In the genomic region with DNA sequence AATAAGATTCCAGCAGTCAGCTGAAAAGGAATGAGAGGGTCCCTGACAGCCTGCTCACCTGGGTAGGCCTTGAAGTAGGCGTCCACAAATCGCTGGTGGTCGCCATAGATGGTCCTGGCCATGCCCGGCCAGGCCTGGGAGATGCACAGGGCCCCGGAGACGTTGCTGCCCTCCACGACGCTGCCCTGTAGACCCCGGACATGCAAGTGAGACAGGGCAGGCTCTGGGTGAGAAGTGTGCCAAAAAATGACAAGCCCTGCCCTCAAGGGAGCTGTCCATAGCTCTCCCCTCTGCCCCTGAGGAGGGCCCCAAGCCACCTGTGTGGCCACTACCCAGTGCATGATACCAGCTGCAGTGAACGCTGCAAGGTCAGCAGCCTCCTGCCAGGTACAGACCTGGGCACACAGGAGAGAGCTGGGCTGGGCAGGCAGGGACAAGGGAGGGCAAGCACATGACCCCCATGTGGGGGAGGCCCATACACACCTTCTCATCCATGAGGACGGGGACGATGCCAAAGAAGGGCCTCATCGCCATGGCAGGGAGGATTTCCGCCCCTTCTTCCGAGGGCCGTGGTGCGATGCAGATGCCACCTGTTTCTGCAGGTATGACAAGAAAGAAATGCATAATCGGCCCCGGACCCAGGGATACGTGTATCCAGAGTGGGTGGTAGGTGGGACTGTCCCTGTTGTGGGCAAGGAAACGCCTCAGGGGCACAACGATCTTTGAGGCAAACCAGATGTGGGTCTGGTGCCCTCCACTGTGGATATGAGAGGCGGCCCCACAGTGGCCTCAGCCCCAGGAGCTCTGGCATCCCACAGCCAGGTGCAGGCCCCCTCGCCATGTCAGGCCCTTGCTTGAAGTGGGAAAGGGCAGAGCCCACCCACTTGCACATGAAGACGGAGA, we compare ENCODE assay signal across 15 cellular contexts.
"Had no signal": no experiment of that assay in that cellular context is flagged by ENCODE, and none has a peak within 500 bp of the region (broad histone marks: within the 10 kb centered on the region; RNA-seq: fewer than 3 reads in every experiment).

No MANE protein-coding gene starts in this region.

- H3K4me1 ChIP-seq: adrenal gland had no signal

- DNase-seq: activated CD4-positive, alpha-beta memory T cell treated with anti-CD3 and anti-CD28 coated beads for 36 hours; activated naive CD4-positive, alpha-beta T cell treated with anti-CD3 and anti-CD28 coated beads, Interleukin-2, amount 10 ng/mL, durations not matched to agents 7 days and 5 days; caudate nucleus; hippocampal formation; midbrain; stimulated activated CD4-positive, alpha-beta T cell treated with anti-CD3 and anti-CD28 coated beads, Interleukin-4, amount 100 ng/mL, for 1 hour; stimulated activated naive B cell treated with anti-CD40 and anti-IgM and Interleukin-4, amounts not matched to agents 10 μg/mL and 1 μg/mL and 100 μg/mL, for 72 hours; T1000; trophoblast cell had no signal

- H3K36me3 ChIP-seq: ovary had no signal

- H3K9me3 ChIP-seq: adrenal gland, esophagus muscularis mucosa, ovary had no signal

- H3K4me3 ChIP-seq: adrenal gland, esophagus muscularis mucosa, lung, ovary had no signal

- H3K27me3 ChIP-seq: adrenal gland, esophagus muscularis mucosa, ovary had no signal

- H3K27ac ChIP-seq: adrenal gland, esophagus muscularis mucosa, ovary had no signal

- ATAC-seq: activated T-helper 17 cell treated with anti-CD3 and anti-CD28 coated beads, Interleukin-2, amount 50 U/mL, for 72 hours; SK-N-SH treated with all-trans-retinoic acid at 6 μM for 48 hours; stimulated activated naive B cell treated with anti-CD40 and anti-IgM and Interleukin-4, amounts not matched to agents 10 μg/mL and 1 μg/mL and 100 μg/mL, for 72 hours had no signal
